Comparison of ENCODE assay signal across 8 cellular contexts in the genomic region with DNA sequence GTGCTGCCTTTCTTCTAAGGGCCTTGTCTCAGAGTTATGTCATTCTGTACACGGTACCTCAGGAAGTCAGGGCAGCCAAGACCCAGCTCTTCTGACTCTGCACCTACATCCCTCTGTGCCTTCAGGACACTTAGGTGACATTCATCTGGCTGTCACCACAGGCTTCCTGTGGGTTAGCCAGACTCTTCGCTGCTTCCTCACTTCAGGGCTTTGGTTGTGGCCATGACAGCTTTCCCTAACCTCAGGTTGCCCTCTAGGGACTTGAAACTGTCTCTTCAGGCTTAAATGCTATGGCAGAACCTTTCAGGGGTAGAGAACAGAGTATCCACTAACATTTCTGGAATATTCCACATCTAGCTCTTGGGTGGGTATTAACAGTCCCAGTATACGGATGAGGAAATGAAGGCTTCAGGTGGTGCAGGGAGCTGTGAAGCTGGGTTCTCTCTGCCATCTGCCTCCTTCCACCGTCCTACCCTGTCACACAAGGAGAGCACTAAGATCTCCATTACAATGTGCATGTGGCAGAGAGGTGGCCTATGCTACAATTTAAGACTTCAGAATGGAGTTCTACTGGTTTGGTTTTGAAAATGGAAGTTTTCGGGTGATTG. TPM values are rescaled to one million over a fixed set of nuclear protein-coding genes. Genes with fewer than 3 reads are reported as not detected.
DNase-seq lines count a peak whose midpoint lies in the region; ATAC-seq, FAIRE-seq and TF ChIP-seq lines count a peak whose summit lies in the region.

No MANE protein-coding gene starts in this region.

- TF ChIP-seq CTCF in HCT116 (IDR thresholded peaks at IDR 0.05 in 2 of 3, conservative IDR thresholded peaks at IDR 0.05 in 1 of 3; ENCODE audit: borderline replicate concordance in 1 of 3, insufficient read depth in 1 of 3, low read depth in 2 of 3, low read length in 2 of 3) (no peak), WERI-Rb-1 (IDR thresholded peaks at IDR 0.05; ENCODE audit: low read depth, low read length) (peak; percentile 5; the same call in 1 of the 2 replicates), sigmoid colon (IDR thresholded peaks at IDR 0.05) (no peak)

- no peak for TF ChIP-seq RAD21 in HCT116 (IDR thresholded peaks at IDR 0.05; ENCODE audit: low read depth)

- peaks cover 14 to 22% of the 10 kb centered on the region in 2 donors for H3K4me1 Mint-ChIP-seq in effector memory CD8-positive, alpha-beta T cell (ENCODE audit: low read depth in 2 of 2)

- H3K79me2 ChIP-seq in HCT116 (ENCODE audit: insufficient read depth, low read length) = no peaks in the 10 kb centered on the region

- H3K4me1 ChIP-seq in BLaER1 (peaks cover 22% of the 10 kb centered on the region), HCT116 (ENCODE audit: control insufficient read depth in 1 of 2, insufficient read depth in 2 of 2, low read length in 2 of 2) (no peaks in the 10 kb centered on the region), sigmoid colon (no peaks in the 10 kb centered on the region)

- peak overlapping the region; percentile 4 to 8 for H3K27ac Mint-ChIP-seq in effector memory CD8-positive, alpha-beta T cell

- DNase-seq in HCT116 (ENCODE audit: low read depth, low spot score) = no peak
- DNase-seq in WERI-Rb-1 = no peak
- DNase-seq in effector memory CD8-positive, alpha-beta T cell = peak; percentile 49 to 51 (median 50)
- DNase-seq in HTR-8/SVneo (ENCODE audit: insufficient read length, low spot score) = no peak
- no peak for DNase-seq in NCI-H1048 (lab: John Stamatoyannopoulos, UW)
- no peak for DNase-seq in sigmoid colon

- no peaks in the 10 kb centered on the region for H3K27me3 ChIP-seq in BLaER1
- no peaks in the 10 kb centered on the region for H3K27me3 ChIP-seq in HCT116 (ENCODE audit: insufficient read depth, low read length)
- H3K27me3 ChIP-seq in WERI-Rb-1 (ENCODE audit: insufficient read depth, low read depth, severe bottlenecking) = no peaks in the 10 kb centered on the region
- H3K27me3 ChIP-seq in sigmoid colon = no peaks in the 10 kb centered on the region

- H2AFZ ChIP-seq in HCT116 (ENCODE audit: low read depth, low read length, poor library complexity, severe bottlenecking) = no peak overlapping the region

- FAIRE-seq in HTR-8/SVneo (lab: Jason Lieb, UNC) = no peak

- H3K27me3 Mint-ChIP-seq in effector memory CD8-positive, alpha-beta T cell = no peaks in the 10 kb centered on the region

- H3K9me3 Mint-ChIP-seq in effector memory CD8-positive, alpha-beta T cell = no peaks in the 10 kb centered on the region

- TF ChIP-seq EP300 in sigmoid colon (IDR thresholded peaks at IDR 0.05) = no peak

- CTCF ChIA-PET in HCT116 (lab: Charles Lee) = no interaction called here

- RAD21 ChIA-PET in HCT116 (lab: Charles Lee; ENCODE audit: low non-redundant PET in 1 of 2, low total read pairs in 2 of 2, uncharacterized antibody in 2 of 2, unreplicated experiment in 2 of 2) = no interaction called here

- 69 to 92% methylated on average over 5 of the region's 5 CpGs for WGBS in sigmoid colon, 2 donors

- no TSS peak for BruUV-seq in HCT116 (replicated peaks; lab: Mats Ljungman, UMichigan)

- no peak overlapping the region for H3K4me3 ChIP-seq in BLaER1
- H3K4me3 ChIP-seq in HCT116 (replicated peaks in 1 of 2; ENCODE audit: low read depth in 1 of 2, low read length in 2 of 2) = no peak overlapping the region
- no peak overlapping the region for H3K4me3 ChIP-seq in WERI-Rb-1 (ENCODE audit: low read depth, low read length)
- no peak overlapping the region for H3K4me3 ChIP-seq in sigmoid colon

- peak overlapping the region in 1 of 2 donors; percentile 21 for H3K4me3 Mint-ChIP-seq in effector memory CD8-positive, alpha-beta T cell

- no peak for TF ChIP-seq POLR2A in HCT116 (IDR thresholded peaks at IDR 0.05; ENCODE audit: borderline replicate concordance, extremely low read depth, insufficient read depth, insufficient read length)
- no peak for TF ChIP-seq POLR2A in sigmoid colon (IDR thresholded peaks at IDR 0.05)

- peaks cover 79% of the 10 kb centered on the region for H3K36me3 Mint-ChIP-seq in effector memory CD8-positive, alpha-beta T cell (ENCODE audit: insufficient read depth)

- no peak overlapping the region for H3K9ac ChIP-seq in BLaER1
- no peak overlapping the region for H3K9ac ChIP-seq in HCT116 (ENCODE audit: low read length)

- H4K20me1 ChIP-seq in BLaER1 (peaks cover 76% of the 10 kb centered on the region), HCT116 (ENCODE audit: insufficient read depth) (no peaks in the 10 kb centered on the region)

- H3K4me2 ChIP-seq in BLaER1 = peak overlapping the region; percentile 63
- no peak overlapping the region for H3K4me2 ChIP-seq in HCT116 (ENCODE audit: low read length)

- intact Hi-C loops in HCT116 (cut with micrococcal nuclease) (no loop called here), sigmoid colon (cut with DNase I) (no loop called here)

- H3K36me3 ChIP-seq in BLaER1 (peaks cover 95% of the 10 kb centered on the region), HCT116 (ENCODE audit: control insufficient read depth in 1 of 2, insufficient read depth in 2 of 2, low read length in 2 of 2) (peaks cover 30 to 31% of the 10 kb centered on the region in 2 experiments), WERI-Rb-1 (peaks cover 79% of the 10 kb centered on the region), sigmoid colon (peaks cover 30 to 96% (median 59%) of the 10 kb centered on the region in 4 donors)

- no peaks in the 10 kb centered on the region for H3K9me2 ChIP-seq in HCT116 (ENCODE audit: insufficient read depth)

- no peak overlapping the region for H3K27ac ChIP-seq in BLaER1
- H3K27ac ChIP-seq in HCT116 (ENCODE audit: low read depth, low read length) = no peak overlapping the region
- no peak overlapping the region for H3K27ac ChIP-seq in WERI-Rb-1
- H3K27ac ChIP-seq in sigmoid colon = no peak overlapping the region

- ATAC-seq in HCT116 (peak; percentile 27; the same call in 1 of the 2 replicates), HG03378 (IDR thresholded peaks at IDR 0.05; ENCODE audit: unreplicated experiment) (no peak)
- ATAC-seq in effector memory CD8-positive, alpha-beta T cell (replicated peaks) = peak; percentile 96

- no peaks in the 10 kb centered on the region for H3K9me3 ChIP-seq in BLaER1
- H3K9me3 ChIP-seq in HCT116 (ENCODE audit: control insufficient read depth in 1 of 2, insufficient read depth in 1 of 2, low read depth in 1 of 2, low read length in 2 of 2) = no peaks in the 10 kb centered on the region
- H3K9me3 ChIP-seq in WERI-Rb-1 (ENCODE audit: severe bottlenecking) = no peaks in the 10 kb centered on the region
- no peaks in the 10 kb centered on the region for H3K9me3 ChIP-seq in sigmoid colon

- POLR2A ChIA-PET in HCT116 (lab: Charles Lee) = no interaction called here

TF ChIP-seq in HCT116, 20 proteins besides CTCF, POLR2A, EP300 and RAD21 (continues in another document):
- TF ChIP-seq POLR2AphosphoS5 (IDR thresholded peaks at IDR 0.05; ENCODE audit: low read depth, low read length) (no peak), SRF (IDR thresholded peaks at IDR 0.05; ENCODE audit: low read depth) (no peak), EGR1 (IDR thresholded peaks at IDR 0.05; ENCODE audit: low read depth) (no peak), ZNF274 (IDR thresholded peaks at IDR 0.05; ENCODE audit: low read depth, low read length) (no peak), ZFX (IDR thresholded peaks at IDR 0.05) (no peak)
- TF ChIP-seq, protein P1, sequence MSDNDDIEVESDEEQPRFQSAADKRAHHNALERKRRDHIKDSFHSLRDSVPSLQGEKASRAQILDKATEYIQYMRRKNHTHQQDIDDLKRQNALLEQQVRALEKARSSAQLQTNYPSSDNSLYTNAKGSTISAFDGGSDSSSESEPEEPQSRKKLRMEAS (IDR thresholded peaks at IDR 0.05) = no peak
- TF ChIP-seq, protein P2, sequence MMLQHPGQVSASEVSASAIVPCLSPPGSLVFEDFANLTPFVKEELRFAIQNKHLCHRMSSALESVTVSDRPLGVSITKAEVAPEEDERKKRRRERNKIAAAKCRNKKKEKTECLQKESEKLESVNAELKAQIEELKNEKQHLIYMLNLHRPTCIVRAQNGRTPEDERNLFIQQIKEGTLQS (IDR thresholded peaks at IDR 0.05) = no peak
- TF ChIP-seq, protein P3, sequence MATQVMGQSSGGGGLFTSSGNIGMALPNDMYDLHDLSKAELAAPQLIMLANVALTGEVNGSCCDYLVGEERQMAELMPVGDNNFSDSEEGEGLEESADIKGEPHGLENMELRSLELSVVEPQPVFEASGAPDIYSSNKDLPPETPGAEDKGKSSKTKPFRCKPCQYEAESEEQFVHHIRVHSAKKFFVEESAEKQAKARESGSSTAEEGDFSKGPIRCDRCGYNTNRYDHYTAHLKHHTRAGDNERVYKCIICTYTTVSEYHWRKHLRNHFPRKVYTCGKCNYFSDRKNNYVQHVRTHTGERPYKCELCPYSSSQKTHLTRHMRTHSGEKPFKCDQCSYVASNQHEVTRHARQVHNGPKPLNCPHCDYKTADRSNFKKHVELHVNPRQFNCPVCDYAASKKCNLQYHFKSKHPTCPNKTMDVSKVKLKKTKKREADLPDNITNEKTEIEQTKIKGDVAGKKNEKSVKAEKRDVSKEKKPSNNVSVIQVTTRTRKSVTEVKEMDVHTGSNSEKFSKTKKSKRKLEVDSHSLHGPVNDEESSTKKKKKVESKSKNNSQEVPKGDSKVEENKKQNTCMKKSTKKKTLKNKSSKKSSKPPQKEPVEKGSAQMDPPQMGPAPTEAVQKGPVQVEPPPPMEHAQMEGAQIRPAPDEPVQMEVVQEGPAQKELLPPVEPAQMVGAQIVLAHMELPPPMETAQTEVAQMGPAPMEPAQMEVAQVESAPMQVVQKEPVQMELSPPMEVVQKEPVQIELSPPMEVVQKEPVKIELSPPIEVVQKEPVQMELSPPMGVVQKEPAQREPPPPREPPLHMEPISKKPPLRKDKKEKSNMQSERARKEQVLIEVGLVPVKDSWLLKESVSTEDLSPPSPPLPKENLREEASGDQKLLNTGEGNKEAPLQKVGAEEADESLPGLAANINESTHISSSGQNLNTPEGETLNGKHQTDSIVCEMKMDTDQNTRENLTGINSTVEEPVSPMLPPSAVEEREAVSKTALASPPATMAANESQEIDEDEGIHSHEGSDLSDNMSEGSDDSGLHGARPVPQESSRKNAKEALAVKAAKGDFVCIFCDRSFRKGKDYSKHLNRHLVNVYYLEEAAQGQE (IDR thresholded peaks at IDR 0.05; ENCODE audit: low read depth) = no peak

RNA-seq across cellular contexts. Expression of a gene that starts 9.9 kb away (rescaled TPM):
- total RNA-seq in HCT116 (2021; ENCODE audit: unreplicated experiment) (1.6 TPM), sigmoid colon (1 to 10 TPM in 3 of 4 donors, not detected in 1; 1.5 to 2.2 (median 2.1) TPM)
- polyA plus RNA-seq in HCT116 (2012) = 3.5 and 3.8 TPM in 2 replicates
- polyA plus RNA-seq in sigmoid colon = 1 to 10 TPM in 1 of 3 donors, not detected in 2; 1.1 TPM

RNA-seq across cellular contexts. Expression of a gene that starts 10.0 kb away (rescaled TPM):
- total RNA-seq in HCT116 (2021; ENCODE audit: unreplicated experiment) = 16.1 TPM
- 6.8 and 8.1 TPM in 2 replicates for polyA plus RNA-seq in HCT116 (2012)
- total RNA-seq in sigmoid colon = 10 to 100 TPM in 1 of 4 donors, 1 to 10 TPM in 3; 3.5 to 13.8 (median 5.6) TPM
- polyA plus RNA-seq in sigmoid colon = 1 to 10 TPM in 2 of 3 donors, under 1 TPM in 1; 0.60 to 7.5 (median 1.2) TPM

RNA-seq across cellular contexts. Expression of a gene that starts 22.0 kb away (rescaled TPM):
- 47.0 TPM for total RNA-seq in HCT116 (2021; ENCODE audit: unreplicated experiment)
- 31.7 and 33.3 TPM in 2 replicates for polyA plus RNA-seq in HCT116 (2012)
- 10 to 100 TPM; 52.8 to 76.7 (median 62.1) TPM for total RNA-seq in sigmoid colon
- polyA plus RNA-seq in sigmoid colon = 10 to 100 TPM; 46.2 to 52.0 (median 50.7) TPM

RNA-seq across cellular contexts. Expression of a gene that starts 36.2 kb away (rescaled TPM):
- 127 TPM for total RNA-seq in HCT116 (2021; ENCODE audit: unreplicated experiment)
- 69.6 and 89.3 TPM in 2 replicates for polyA plus RNA-seq in HCT116 (2012)
- 1 to 10 TPM; 4.1 to 9.7 (median 6.6) TPM for total RNA-seq in sigmoid colon
- 100 to 1,000 TPM; 120 to 158 (median 141) TPM for polyA plus RNA-seq in sigmoid colon

Comparison
In these comparisons a context has a peak if more than half of its experiments do, and no peak if none do; other contexts are left out.
1. DNase-seq: peak in effector memory CD8-positive, alpha-beta T cell (3 of 3); none in HCT116 (single experiment), WERI-Rb-1 (single experiment), HTR-8/SVneo (single experiment), NCI-H1048 (single experiment) and sigmoid colon (single experiment).